21 cellular contexts compared by ENCODE assay signal in the genomic region with DNA sequence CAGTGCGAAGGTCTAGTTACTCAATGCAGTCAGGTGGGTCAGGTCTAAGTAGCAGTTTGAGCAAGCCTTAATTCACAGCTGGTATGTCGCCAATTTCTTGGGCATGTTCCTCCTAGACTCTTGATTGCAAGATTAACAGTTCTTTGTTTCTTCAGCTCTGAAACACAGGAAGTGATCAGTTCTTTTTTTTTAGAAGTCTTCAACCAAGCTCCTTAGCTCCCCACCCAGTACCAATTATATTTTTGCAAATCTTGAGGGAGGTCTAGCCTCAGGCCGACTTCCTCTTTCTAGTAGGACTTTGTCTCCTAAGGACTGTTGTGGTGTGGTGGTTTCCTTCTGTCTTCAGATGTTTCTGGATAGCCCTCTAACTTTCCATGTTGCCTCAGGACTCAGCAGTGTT.
DNase-seq lines count a peak whose midpoint lies in the region; ATAC-seq and TF ChIP-seq lines count a peak whose summit lies in the region.
"Had no signal": no experiment of that assay in that cellular context is flagged by ENCODE, and none has a peak within 500 bp of the region (broad histone marks: within the 10 kb centered on the region; RNA-seq: fewer than 3 reads in every experiment).

No MANE protein-coding gene starts in this region.

- DNase-seq in Kasumi-1 (lab: John Stamatoyannopoulos, UW) = peak; percentile 98 to 99
- DNase-seq in SKM-1 (lab: John Stamatoyannopoulos, UW; ENCODE audit: unreplicated experiment) = peak; percentile 98
- DNase-seq in stimulated activated CD4-positive, alpha-beta T cell treated with anti-CD3 and anti-CD28 coated beads, Interleukin-4, amount 100 ng/mL, for 1 hour = no peak
- DNase-seq in mucosa of gallbladder (ENCODE audit: low spot score) = no peak
- DNase-seq: activated CD8-positive, alpha-beta memory T cell treated with anti-CD3 and anti-CD28 coated beads, Interleukin-2, amount 10 ng/mL, durations not matched to agents 7 days and 5 days; activated effector memory CD4-positive, alpha-beta T cell treated with anti-CD3 and anti-CD28 coated beads, Interleukin-2, amount 50 U/mL, for 16 hours; anterior cingulate cortex; BE2C; DMS 273 treated with DMSO at 0.1 percent for 48 hours; effector memory CD4-positive, alpha-beta T cell; islet precursor cell; naive thymus-derived CD8-positive, alpha-beta T cell; NCI-H748 treated with DMSO at 0.1 percent for 48 hours; posterior cingulate gyrus; RPMI8226; T-helper 1 cell; testis had no signal

- peak; percentile 70 for ATAC-seq in GM19463 (IDR thresholded peaks at IDR 0.05; ENCODE audit: unreplicated experiment)
- ATAC-seq in HG02870 (IDR thresholded peaks at IDR 0.05; ENCODE audit: unreplicated experiment) = no peak
- no peak for ATAC-seq in SK-N-SH treated with all-trans-retinoic acid at 6 μM for 48 hours
- ATAC-seq: activated CD4-positive, CD25-positive, alpha-beta regulatory T cell treated with anti-CD3 and anti-CD28 coated beads, Interleukin-2, amount 50 U/mL, for 24 hours; activated CD8-positive, alpha-beta memory T cell treated with anti-CD3 and anti-CD28 coated beads, Interleukin-2, amount 10 ng/mL, durations not matched to agents 7 days and 5 days; naive thymus-derived CD8-positive, alpha-beta T cell had no signal

TF ChIP-seq in SK-N-SH treated with all-trans-retinoic acid at 6 μM for 48 hours, 23 proteins besides CTCF, POLR2A, EP300 and RAD21:
- TF ChIP-seq, protein P1, sequence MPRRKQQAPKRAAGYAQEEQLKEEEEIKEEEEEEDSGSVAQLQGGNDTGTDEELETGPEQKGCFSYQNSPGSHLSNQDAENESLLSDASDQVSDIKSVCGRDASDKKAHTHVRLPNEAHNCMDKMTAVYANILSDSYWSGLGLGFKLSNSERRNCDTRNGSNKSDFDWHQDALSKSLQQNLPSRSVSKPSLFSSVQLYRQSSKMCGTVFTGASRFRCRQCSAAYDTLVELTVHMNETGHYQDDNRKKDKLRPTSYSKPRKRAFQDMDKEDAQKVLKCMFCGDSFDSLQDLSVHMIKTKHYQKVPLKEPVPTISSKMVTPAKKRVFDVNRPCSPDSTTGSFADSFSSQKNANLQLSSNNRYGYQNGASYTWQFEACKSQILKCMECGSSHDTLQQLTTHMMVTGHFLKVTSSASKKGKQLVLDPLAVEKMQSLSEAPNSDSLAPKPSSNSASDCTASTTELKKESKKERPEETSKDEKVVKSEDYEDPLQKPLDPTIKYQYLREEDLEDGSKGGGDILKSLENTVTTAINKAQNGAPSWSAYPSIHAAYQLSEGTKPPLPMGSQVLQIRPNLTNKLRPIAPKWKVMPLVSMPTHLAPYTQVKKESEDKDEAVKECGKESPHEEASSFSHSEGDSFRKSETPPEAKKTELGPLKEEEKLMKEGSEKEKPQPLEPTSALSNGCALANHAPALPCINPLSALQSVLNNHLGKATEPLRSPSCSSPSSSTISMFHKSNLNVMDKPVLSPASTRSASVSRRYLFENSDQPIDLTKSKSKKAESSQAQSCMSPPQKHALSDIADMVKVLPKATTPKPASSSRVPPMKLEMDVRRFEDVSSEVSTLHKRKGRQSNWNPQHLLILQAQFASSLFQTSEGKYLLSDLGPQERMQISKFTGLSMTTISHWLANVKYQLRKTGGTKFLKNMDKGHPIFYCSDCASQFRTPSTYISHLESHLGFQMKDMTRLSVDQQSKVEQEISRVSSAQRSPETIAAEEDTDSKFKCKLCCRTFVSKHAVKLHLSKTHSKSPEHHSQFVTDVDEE (CRISPR knock-in tag; IDR thresholded peaks at IDR 0.05) = no peak
- no peak for TF ChIP-seq GLIS3 (CRISPR knock-in tag; IDR thresholded peaks at IDR 0.05)
- no peak for TF ChIP-seq ESRRG (CRISPR knock-in tag; IDR thresholded peaks at IDR 0.05)
- TF ChIP-seq TOX (CRISPR knock-in tag; IDR thresholded peaks at IDR 0.05; ENCODE audit: borderline replicate concordance) = no peak
- TF ChIP-seq SNAI2 (CRISPR knock-in tag; IDR thresholded peaks at IDR 0.05) = no peak
- TF ChIP-seq ZNF70 (CRISPR knock-in tag; IDR thresholded peaks at IDR 0.05) = no peak
- TF ChIP-seq, protein P2, sequence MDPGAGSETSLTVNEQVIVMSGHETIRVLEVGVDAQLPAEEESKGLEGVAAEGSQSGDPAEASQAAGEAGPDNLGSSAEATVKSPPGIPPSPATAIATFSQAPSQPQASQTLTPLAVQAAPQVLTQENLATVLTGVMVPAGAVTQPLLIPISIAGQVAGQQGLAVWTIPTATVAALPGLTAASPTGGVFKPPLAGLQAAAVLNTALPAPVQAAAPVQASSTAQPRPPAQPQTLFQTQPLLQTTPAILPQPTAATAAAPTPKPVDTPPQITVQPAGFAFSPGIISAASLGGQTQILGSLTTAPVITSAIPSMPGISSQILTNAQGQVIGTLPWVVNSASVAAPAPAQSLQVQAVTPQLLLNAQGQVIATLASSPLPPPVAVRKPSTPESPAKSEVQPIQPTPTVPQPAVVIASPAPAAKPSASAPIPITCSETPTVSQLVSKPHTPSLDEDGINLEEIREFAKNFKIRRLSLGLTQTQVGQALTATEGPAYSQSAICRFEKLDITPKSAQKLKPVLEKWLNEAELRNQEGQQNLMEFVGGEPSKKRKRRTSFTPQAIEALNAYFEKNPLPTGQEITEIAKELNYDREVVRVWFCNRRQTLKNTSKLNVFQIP (CRISPR knock-in tag; IDR thresholded peaks at IDR 0.05; ENCODE audit: borderline replicate concordance, low read depth) = no peak
- TF ChIP-seq, protein P3, sequence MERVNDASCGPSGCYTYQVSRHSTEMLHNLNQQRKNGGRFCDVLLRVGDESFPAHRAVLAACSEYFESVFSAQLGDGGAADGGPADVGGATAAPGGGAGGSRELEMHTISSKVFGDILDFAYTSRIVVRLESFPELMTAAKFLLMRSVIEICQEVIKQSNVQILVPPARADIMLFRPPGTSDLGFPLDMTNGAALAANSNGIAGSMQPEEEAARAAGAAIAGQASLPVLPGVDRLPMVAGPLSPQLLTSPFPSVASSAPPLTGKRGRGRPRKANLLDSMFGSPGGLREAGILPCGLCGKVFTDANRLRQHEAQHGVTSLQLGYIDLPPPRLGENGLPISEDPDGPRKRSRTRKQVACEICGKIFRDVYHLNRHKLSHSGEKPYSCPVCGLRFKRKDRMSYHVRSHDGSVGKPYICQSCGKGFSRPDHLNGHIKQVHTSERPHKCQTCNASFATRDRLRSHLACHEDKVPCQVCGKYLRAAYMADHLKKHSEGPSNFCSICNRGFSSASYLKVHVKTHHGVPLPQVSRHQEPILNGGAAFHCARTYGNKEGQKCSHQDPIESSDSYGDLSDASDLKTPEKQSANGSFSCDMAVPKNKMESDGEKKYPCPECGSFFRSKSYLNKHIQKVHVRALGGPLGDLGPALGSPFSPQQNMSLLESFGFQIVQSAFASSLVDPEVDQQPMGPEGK (CRISPR knock-in tag; IDR thresholded peaks at IDR 0.05; ENCODE audit: borderline replicate concordance) = no peak
- no peak for TF ChIP-seq ISL1 (CRISPR knock-in tag; IDR thresholded peaks at IDR 0.05)
- no peak for TF ChIP-seq TCF4 (CRISPR knock-in tag; IDR thresholded peaks at IDR 0.05; ENCODE audit: borderline replicate concordance)
- TF ChIP-seq ZFP30 (CRISPR knock-in tag; IDR thresholded peaks at IDR 0.05) = no peak
- TF ChIP-seq CSDC2 (CRISPR knock-in tag; IDR thresholded peaks at IDR 0.05) = no peak
- no peak for TF ChIP-seq RARB (CRISPR knock-in tag; IDR thresholded peaks at IDR 0.05)
- TF ChIP-seq BACH2 (CRISPR knock-in tag; IDR thresholded peaks at IDR 0.05; ENCODE audit: borderline replicate concordance) = no peak

Comparison
In these comparisons a context has a peak if more than half of its experiments do, and no peak if none do; other contexts are left out.
1. DNase-seq: peak in Kasumi-1 (2 of 2) and SKM-1 (single experiment); none in stimulated activated CD4-positive, alpha-beta T cell treated with anti-CD3 and anti-CD28 coated beads, Interleukin-4, amount 100 ng/mL, for 1 hour (single experiment) and mucosa of gallbladder (single experiment).